Comparison of ENCODE assay signal across 8 cellular contexts in the genomic region with DNA sequence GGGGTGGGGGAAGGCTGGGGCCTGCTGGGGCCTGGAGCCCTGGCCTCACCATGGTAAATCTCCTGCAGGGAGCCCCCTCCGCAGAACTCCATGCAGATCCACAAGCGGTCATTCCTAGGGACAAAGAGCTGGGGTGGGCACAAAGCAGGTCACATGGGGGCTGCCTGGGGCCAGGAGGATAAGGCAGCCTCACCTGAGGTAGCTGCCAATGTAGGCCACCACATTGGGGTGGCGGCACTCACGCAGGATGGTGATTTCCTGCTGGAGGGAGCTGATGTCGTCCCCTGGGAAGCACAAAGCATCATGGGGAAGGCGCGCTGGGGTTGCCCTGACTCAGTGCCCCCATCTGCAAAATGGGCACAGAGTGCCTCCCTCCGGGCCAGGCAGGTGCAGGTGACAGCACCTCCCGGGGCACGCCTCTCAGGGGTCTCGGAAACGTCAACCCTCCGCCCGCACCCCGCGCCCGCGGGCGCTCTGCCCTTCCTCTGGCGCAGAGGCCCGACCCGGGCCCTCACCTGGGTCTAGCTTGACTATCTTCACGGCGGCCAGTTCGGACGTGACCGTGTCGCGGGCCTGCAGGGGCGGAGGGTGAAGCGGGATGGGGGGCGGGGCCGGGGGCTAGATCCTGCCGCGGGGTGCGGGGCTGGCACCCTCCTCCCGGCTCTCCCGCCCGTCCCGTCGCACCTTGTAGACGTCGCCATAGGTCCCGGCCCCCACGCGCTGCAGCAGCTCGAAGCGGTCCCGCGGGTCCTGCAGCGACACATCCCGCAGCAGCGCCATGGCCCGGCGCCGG. TPM values are rescaled to one million over a fixed set of nuclear protein-coding genes. Genes with fewer than 3 reads are reported as not detected.
A peak's percentile ranks its signal among the peaks of the same experiment; 100 is the strongest.
DNase-seq lines count a peak whose midpoint lies in the region; ATAC-seq and TF ChIP-seq lines count a peak whose summit lies in the region.

No MANE protein-coding gene starts in this region.

- H3K4me1 ChIP-seq in cardiac muscle cell (ENCODE audit: low read depth) (peaks cover 6% of the 10 kb centered on the region), iPS-18a (ENCODE audit: control insufficient read depth, low read depth, low read length) (peaks cover 7% of the 10 kb centered on the region)

- H3K27me3 ChIP-seq in cardiac muscle cell (no peaks in the 10 kb centered on the region), HL-60 (ENCODE audit: insufficient read depth, poor library complexity, severe bottlenecking) (no peaks in the 10 kb centered on the region), iPS-18a (ENCODE audit: control insufficient read depth, insufficient read depth, low read length) (no peaks in the 10 kb centered on the region)

- no peak overlapping the region for H3K9ac ChIP-seq in iPS-18a (ENCODE audit: low read length)

- TF ChIP-seq CTCF in cardiac muscle cell (IDR thresholded peaks at IDR 0.05; ENCODE audit: low read depth, low read length), result no peak
- TF ChIP-seq CTCF in HL-60 (IDR thresholded peaks at IDR 0.05; ENCODE audit: insufficient read depth, low read length), result no peak

- H3K36me3 ChIP-seq in cardiac muscle cell, result peaks cover 21% of the 10 kb centered on the region
- peaks cover 5% of the 10 kb centered on the region for H3K36me3 ChIP-seq in iPS-18a (ENCODE audit: control insufficient read depth, low read depth, low read length)

- H3K9me3 ChIP-seq in cardiac muscle cell (ENCODE audit: low read depth) (no peaks in the 10 kb centered on the region), iPS-18a (ENCODE audit: control insufficient read depth, low read depth, low read length) (no peaks in the 10 kb centered on the region)

- intact Hi-C loops in left cardiac atrium (cut with DNase I), result no loop called here

- no peak for ATAC-seq in left cardiac atrium

- peak overlapping the region; percentile 70 for H3K4me3 ChIP-seq in cardiac muscle cell
- peak overlapping the region; percentile 76 for H3K4me3 ChIP-seq in HL-60 (replicated peaks; ENCODE audit: insufficient read depth, low read length)
- peak overlapping the region; percentile 54 for H3K4me3 ChIP-seq in iPS-18a (ENCODE audit: low read length)

- H3K27ac ChIP-seq in cardiac muscle cell (no peak overlapping the region), HL-60 (replicated peaks) (peak overlapping the region; percentile 85), iPS-18a (ENCODE audit: low read length) (no peak overlapping the region)

- DNase-seq in cardiac muscle cell (ENCODE audit: low read depth in 1 of 2, low spot score in 1 of 2) (no peak), left cardiac atrium (no peak), HL-60 (ENCODE audit: low read depth in 1 of 2, low spot score in 1 of 2) (peak; percentile 29 to 51), kidney glomerular epithelial cell (lab: John Stamatoyannopoulos, UW) (no peak), NCI-H1436 treated with DMSO at 0.1 percent for 48 hours (lab: John Stamatoyannopoulos, UW) (no peak)
- peak; percentile 32 for DNase-seq in activated effector memory CD4-positive, alpha-beta T cell treated with Interleukin-2 at 50 U/mL for 16 hours
- DNase-seq in stimulated activated CD4-positive, alpha-beta T cell treated with anti-CD3 and anti-CD28 coated beads, Interleukin-4, amount 100 ng/mL, for 48 hours (ENCODE audit: low read depth in 2 of 2), result peak; percentile 18 to 30

RNA-seq across cellular contexts. Expression of gene MAP4K2, which starts 0.4 kb away (rescaled TPM):
- total RNA-seq in cardiac muscle cell, result 24.3 and 35.9 TPM in 2 replicates
- polyA plus RNA-seq in cardiac muscle cell, result 16.1 and 31.1 TPM in 2 replicates
- 10 to 100 TPM in 1 of 2 donors, 1 to 10 TPM in 1; 10.0 to 10.4 TPM for total RNA-seq in left cardiac atrium

RNA-seq across cellular contexts. Expression of gene MEN1, which starts 7.8 kb away (rescaled TPM):
- total RNA-seq in cardiac muscle cell (26.7 and 27.7 TPM in 2 replicates), left cardiac atrium (10 to 100 TPM in 1 of 2 donors, 1 to 10 TPM in 1; 9.0 to 12.3 TPM)
- 57.5 and 62.1 TPM in 2 replicates for polyA plus RNA-seq in cardiac muscle cell

RNA-seq across cellular contexts. Expression of gene SF1, which starts 24.2 kb away (rescaled TPM):
- 168 and 360 TPM in 2 replicates for total RNA-seq in cardiac muscle cell
- 143 and 233 TPM in 2 replicates for polyA plus RNA-seq in cardiac muscle cell
- 100 to 1,000 TPM; 154 to 208 TPM for total RNA-seq in left cardiac atrium

RNA-seq across cellular contexts. Expression of gene CDC42BPG, which starts 41.9 kb away (rescaled TPM):
- 4.6 and 10.1 TPM in 2 replicates for total RNA-seq in cardiac muscle cell
- polyA plus RNA-seq in cardiac muscle cell, result 2.2 and 3.5 TPM in 2 replicates
- under 1 TPM; 0.55 to 0.65 TPM for total RNA-seq in left cardiac atrium

RNA-seq across cellular contexts. Expression of gene PYGM, which starts 42.8 kb away (rescaled TPM):
- 246 and 281 TPM in 2 replicates for total RNA-seq in cardiac muscle cell
- polyA plus RNA-seq in cardiac muscle cell, result 244 and 260 TPM in 2 replicates
- 10 to 100 TPM; 31.3 to 48.6 TPM for total RNA-seq in left cardiac atrium

Comparison
In these comparisons a context has a peak if more than half of its experiments do, and no peak if none do; other contexts are left out.
1. DNase-seq: peak in HL-60 (2 of 2), activated effector memory CD4-positive, alpha-beta T cell treated with Interleukin-2 at 50 U/mL for 16 hours (single experiment) and stimulated activated CD4-positive, alpha-beta T cell treated with anti-CD3 and anti-CD28 coated beads, Interleukin-4, amount 100 ng/mL, for 48 hours (2 of 2); none in cardiac muscle cell (0 of 2), left cardiac atrium (single experiment), kidney glomerular epithelial cell (single experiment) and NCI-H1436 treated with DMSO at 0.1 percent for 48 hours (single experiment).
2. Peak in every context shown above with its lines, with median percentiles within 50 percentile points of each other: H3K4me3 ChIP-seq.